In genomic region chr2:45439788-45440773, GRCh38 we compare ENCODE assay signal across 8 cellular contexts.
DNase-seq lines count a peak whose midpoint lies in the region; ATAC-seq and TF ChIP-seq lines count a peak whose summit lies in the region.

No MANE protein-coding gene starts in this region.

- POLR2A ChIA-PET in activated CD8-positive, alpha-beta T cell treated with anti-CD3 and anti-CD28 coated beads for 36 hours (lab: Charles Lee), result no interaction called here
- POLR2A ChIA-PET in activated CD4-positive, alpha-beta T cell treated with anti-CD3 and anti-CD28 coated beads, Interleukin-2, amount 10 ng/mL, durations not matched to agents 7 days and 5 days (lab: Charles Lee), result no interaction called here

- intact Hi-C loops in activated CD8-positive, alpha-beta T cell treated with anti-CD3 and anti-CD28 coated beads for 36 hours (cut with micrococcal nuclease), result no loop called here

- H3K4me1 Mint-ChIP-seq in activated CD8-positive, alpha-beta T cell treated with anti-CD3 and anti-CD28 coated beads for 36 hours (ENCODE audit: low read depth), result peaks cover 11% of the 10 kb centered on the region
- peaks cover 7% of the 10 kb centered on the region for H3K4me1 Mint-ChIP-seq in activated CD4-positive, alpha-beta T cell treated with anti-CD3 and anti-CD28 coated beads, Interleukin-2, amount 10 ng/mL, durations not matched to agents 7 days and 5 days

- peak; percentile 19 for TF ChIP-seq CTCF in GM10266 (IDR thresholded peaks at IDR 0.05; ENCODE audit: control insufficient read depth, insufficient read depth, low read depth, missing control alignments)
- no peak for TF ChIP-seq CTCF in activated CD8-positive, alpha-beta T cell treated with anti-CD3 and anti-CD28 coated beads for 36 hours (IDR thresholded peaks at IDR 0.05)

- H3K36me3 Mint-ChIP-seq in activated CD8-positive, alpha-beta T cell treated with anti-CD3 and anti-CD28 coated beads for 36 hours (ENCODE audit: low read depth), result peaks cover 32% of the 10 kb centered on the region
- H3K36me3 Mint-ChIP-seq in activated CD4-positive, alpha-beta T cell treated with anti-CD3 and anti-CD28 coated beads, Interleukin-2, amount 10 ng/mL, durations not matched to agents 7 days and 5 days (ENCODE audit: low read depth), result peaks cover 20% of the 10 kb centered on the region

- CTCF ChIA-PET in activated CD8-positive, alpha-beta T cell treated with anti-CD3 and anti-CD28 coated beads for 36 hours (lab: Charles Lee), result no interaction called here
- CTCF ChIA-PET in activated CD4-positive, alpha-beta T cell treated with anti-CD3 and anti-CD28 coated beads, Interleukin-2, amount 10 ng/mL, durations not matched to agents 7 days and 5 days (lab: Charles Lee), result no interaction called here

- no peak overlapping the region for H3K27ac Mint-ChIP-seq in activated CD8-positive, alpha-beta T cell treated with anti-CD3 and anti-CD28 coated beads for 36 hours
- H3K27ac Mint-ChIP-seq in activated CD4-positive, alpha-beta T cell treated with anti-CD3 and anti-CD28 coated beads, Interleukin-2, amount 10 ng/mL, durations not matched to agents 7 days and 5 days, result no peak overlapping the region

- peak; percentile 71 for ATAC-seq in GM21447 (IDR thresholded peaks at IDR 0.05; ENCODE audit: unreplicated experiment)
- ATAC-seq in activated CD8-positive, alpha-beta T cell treated with anti-CD3 and anti-CD28 coated beads for 36 hours, result no peak

- no peak overlapping the region for H3K4me3 Mint-ChIP-seq in activated CD8-positive, alpha-beta T cell treated with anti-CD3 and anti-CD28 coated beads for 36 hours
- H3K4me3 Mint-ChIP-seq in activated CD4-positive, alpha-beta T cell treated with anti-CD3 and anti-CD28 coated beads, Interleukin-2, amount 10 ng/mL, durations not matched to agents 7 days and 5 days, result no peak overlapping the region

- DNase-seq in GM10266 (ENCODE audit: extremely low spot score), result peak; percentile 8
- peak; percentile 6 for DNase-seq in HT1080 (ENCODE audit: low read depth)
- DNase-seq in fibroblast of peridontal ligament (ENCODE audit: extremely low read depth), result peak; percentile 55
- no peak for DNase-seq in MV-4-11 (lab: John Stamatoyannopoulos, UW)
- DNase-seq in activated CD8-positive, alpha-beta T cell treated with anti-CD3 and anti-CD28 coated beads for 36 hours, result no peak
- no peak for DNase-seq in activated CD4-positive, alpha-beta T cell treated with anti-CD3 and anti-CD28 coated beads, Interleukin-2, amount 10 ng/mL, durations not matched to agents 7 days and 5 days
- DNase-seq in mesenteric fat pad (ENCODE audit: low spot score), result no peak

- H3K9me3 Mint-ChIP-seq in activated CD8-positive, alpha-beta T cell treated with anti-CD3 and anti-CD28 coated beads for 36 hours, result peaks cover 11% of the 10 kb centered on the region
- peaks cover 7% of the 10 kb centered on the region for H3K9me3 Mint-ChIP-seq in activated CD4-positive, alpha-beta T cell treated with anti-CD3 and anti-CD28 coated beads, Interleukin-2, amount 10 ng/mL, durations not matched to agents 7 days and 5 days

- no peaks in the 10 kb centered on the region for H3K27me3 Mint-ChIP-seq in activated CD8-positive, alpha-beta T cell treated with anti-CD3 and anti-CD28 coated beads for 36 hours
- no peaks in the 10 kb centered on the region for H3K27me3 Mint-ChIP-seq in activated CD4-positive, alpha-beta T cell treated with anti-CD3 and anti-CD28 coated beads, Interleukin-2, amount 10 ng/mL, durations not matched to agents 7 days and 5 days

Comparison
In these comparisons a context has a peak if more than half of its experiments do, and no peak if none do; other contexts are left out.
1. DNase-seq: peak in GM10266 (single experiment), HT1080 (single experiment) and fibroblast of peridontal ligament (single experiment); none in MV-4-11 (single experiment), activated CD8-positive, alpha-beta T cell treated with anti-CD3 and anti-CD28 coated beads for 36 hours (single experiment), activated CD4-positive, alpha-beta T cell treated with anti-CD3 and anti-CD28 coated beads, Interleukin-2, amount 10 ng/mL, durations not matched to agents 7 days and 5 days (single experiment) and mesenteric fat pad (single experiment).